ENCODE assay signal across 9 cellular contexts in the genomic region with DNA sequence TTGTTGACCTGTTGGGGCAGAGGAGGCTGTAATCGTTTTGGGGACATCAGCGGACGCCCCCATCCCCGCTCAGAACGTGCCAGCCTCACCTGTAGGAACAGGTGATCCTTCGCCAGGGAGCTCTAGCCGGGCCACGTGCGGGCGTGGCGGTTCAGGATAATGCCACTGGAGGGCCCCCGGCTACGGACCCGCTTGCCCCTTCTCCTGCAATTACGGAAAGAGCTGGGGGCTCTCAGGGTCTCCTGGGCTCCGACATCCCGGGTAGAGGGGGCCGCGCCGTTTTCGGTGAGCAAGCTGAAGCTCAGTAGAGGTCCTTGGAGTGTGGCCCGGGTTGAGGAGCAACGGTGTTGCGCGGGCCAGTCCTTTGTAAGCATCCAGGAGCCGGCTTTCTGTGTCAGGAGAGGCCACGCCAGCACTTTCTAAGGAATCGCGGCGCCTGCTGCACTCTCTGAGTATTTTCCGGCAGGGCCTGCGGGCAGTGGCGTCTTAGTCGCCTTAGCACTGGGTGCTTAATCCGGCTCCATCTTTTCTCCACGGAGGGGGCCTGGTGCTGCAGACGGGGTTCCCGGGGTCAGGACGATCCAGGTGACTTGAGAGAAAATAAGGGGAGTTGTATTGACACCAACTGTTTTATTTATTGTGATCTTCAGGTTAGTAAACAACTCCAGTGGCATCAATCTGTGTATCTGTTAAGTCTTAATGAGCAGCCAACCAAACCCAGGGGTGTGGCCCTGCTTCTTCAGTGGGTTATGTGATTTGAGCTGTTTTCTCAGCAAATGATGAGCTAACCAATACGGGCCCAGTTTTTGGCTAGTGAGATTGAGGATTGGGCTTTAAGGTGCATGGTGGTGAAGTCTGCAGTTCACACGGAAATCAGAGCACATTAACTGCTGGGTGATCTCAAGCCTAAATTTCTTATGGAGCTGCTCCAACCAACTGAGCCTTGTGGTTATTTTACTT. TPM values are rescaled to one million over a fixed set of nuclear protein-coding genes. Genes with fewer than 3 reads are reported as not detected.
A peak's percentile ranks its signal among the peaks of the same experiment; 100 is the strongest.
DNase-seq lines count a peak whose midpoint lies in the region; ATAC-seq and TF ChIP-seq lines count a peak whose summit lies in the region.
"Had no signal": no experiment of that assay in that cellular context is flagged by ENCODE, and none has a peak within 500 bp of the region (broad histone marks: within the 10 kb centered on the region; RNA-seq: fewer than 3 reads in every experiment).

No MANE protein-coding gene starts in this region.

- H3K79me2 ChIP-seq in HCT116 (ENCODE audit: insufficient read depth, low read length): peaks cover 43% of the 10 kb centered on the region

- H3K9me2 ChIP-seq in HCT116 (ENCODE audit: insufficient read depth): no peaks in the 10 kb centered on the region

- no TSS peak for BruUV-seq in HCT116 (replicated peaks; lab: Mats Ljungman, UMichigan)

- peak; percentile 28; the same call in 1 of the 2 replicates for TF ChIP-seq CTCF in BE2C (IDR thresholded peaks at IDR 0.05; ENCODE audit: low read depth, low read length)
- TF ChIP-seq CTCF in HCT116 (IDR thresholded peaks at IDR 0.05 in 2 of 3, conservative IDR thresholded peaks at IDR 0.05 in 1 of 3; ENCODE audit: borderline replicate concordance in 1 of 3, insufficient read depth in 1 of 3, low read depth in 2 of 3, low read length in 2 of 3): peak in 2 of 3 experiments; percentile 5 to 13; a peak in 1 of 6 replicates
- peak; percentile 68 for TF ChIP-seq CTCF in RWPE1 (conservative IDR thresholded peaks at IDR 0.05; ENCODE audit: low read depth)
- peak; percentile 6 to 17 (median 14) for TF ChIP-seq CTCF in right lobe of liver (IDR thresholded peaks at IDR 0.05)

- TF ChIP-seq RAD21 in HCT116 (IDR thresholded peaks at IDR 0.05; ENCODE audit: low read depth): no peak

- CTCF ChIA-PET in HCT116 (lab: Charles Lee): interaction anchor here (1.6 kb wide), 1 partner anchor 11 kb away, joined by 4 read pairs; no protein-coding TSS in a partner anchor
- CTCF ChIA-PET in RWPE1 (lab: Yijun Ruan, JAX): interaction anchor here (0.6 to 2.1 kb wide), 10 partner anchors 8 to 1787 kb away, joined by 3 to 7 read pairs (median 4); no protein-coding TSS in a partner anchor

- H4K20me1 ChIP-seq in HCT116 (ENCODE audit: insufficient read depth): no peaks in the 10 kb centered on the region

- H3K27me3 ChIP-seq in BE2C (no peaks in the 10 kb centered on the region), HCT116 (ENCODE audit: insufficient read depth, low read length) (no peaks in the 10 kb centered on the region), right lobe of liver (no peaks in the 10 kb centered on the region)

- H3K4me3 ChIP-seq in BE2C (ENCODE audit: low read depth, low read length) (peak overlapping the region; percentile 71), HCT116 (replicated peaks in 1 of 2; ENCODE audit: low read depth in 1 of 2, low read length in 2 of 2) (peak overlapping the region; percentile 50 to 65), right lobe of liver (peak overlapping the region; percentile 39 to 81 (median 46))

- H3K9me3 ChIP-seq in BE2C: no peaks in the 10 kb centered on the region
- H3K9me3 ChIP-seq in HCT116 (ENCODE audit: control insufficient read depth in 1 of 2, insufficient read depth in 1 of 2, low read depth in 1 of 2, low read length in 2 of 2): no peaks in the 10 kb centered on the region
- H3K9me3 ChIP-seq in right lobe of liver: no peaks in the 10 kb centered on the region

- H3K4me2 ChIP-seq in HCT116 (ENCODE audit: low read length): peak overlapping the region; percentile 87

- POLR2A ChIA-PET in HCT116 (lab: Charles Lee) (no interaction called here), RWPE1 (lab: Yijun Ruan, JAX; ENCODE audit: low non-redundant PET) (no interaction called here)

- RAD21 ChIA-PET in HCT116 (lab: Charles Lee; ENCODE audit: low non-redundant PET in 1 of 2, low total read pairs in 2 of 2, uncharacterized antibody in 2 of 2, unreplicated experiment in 2 of 2): interaction anchor here in 1 of 2 experiments (0.6 kb wide), 1 partner anchor 34 kb away, joined by 3 read pairs; no protein-coding TSS in a partner anchor

- WGBS in right lobe of liver (ENCODE audit: insufficient coverage, low coverage, low lambda C conversion rate, missing lambda C conversion rate): 16% methylated on average over 18 of the region's 41 CpGs

- ATAC-seq in HCT116 (no peak), right lobe of liver (no peak), GM21423 (IDR thresholded peaks at IDR 0.05; ENCODE audit: unreplicated experiment) (no peak), GM21515 (IDR thresholded peaks at IDR 0.05; ENCODE audit: unreplicated experiment) (no peak)

- H3K36me3 ChIP-seq in BE2C (no peaks in the 10 kb centered on the region), HCT116 (ENCODE audit: control insufficient read depth in 1 of 2, insufficient read depth in 2 of 2, low read length in 2 of 2) (no peaks in the 10 kb centered on the region; a peak in 1 of 4 replicates), right lobe of liver (no peaks in the 10 kb centered on the region)

- H3K9ac ChIP-seq in HCT116 (ENCODE audit: low read length): peak overlapping the region; percentile 65

- H3K27ac ChIP-seq in HCT116 (ENCODE audit: low read depth, low read length) (no peak overlapping the region), RWPE1 (peak overlapping the region; percentile 95), right lobe of liver (no peak overlapping the region), substantia nigra (ENCODE audit: low read depth, low read length, poor library complexity, severe bottlenecking) (peak overlapping the region; percentile 17)
- H3K27ac ChIP-seq: HL-60 had no signal

- H3K4me1 ChIP-seq in BE2C: no peaks in the 10 kb centered on the region
- H3K4me1 ChIP-seq in HCT116 (ENCODE audit: control insufficient read depth in 1 of 2, insufficient read depth in 2 of 2, low read length in 2 of 2): peaks cover 17 to 27% of the 10 kb centered on the region in 2 experiments; a peak in 3 of 4 replicates
- peaks cover 0 to 17% (median 4%) of the 10 kb centered on the region in 4 donors for H3K4me1 ChIP-seq in right lobe of liver

- intact Hi-C loops in HCT116 (cut with micrococcal nuclease): no loop called here
- intact Hi-C loops in right lobe of liver (cut with DNase I): loop anchor here in 1 of 2 donors (10.0 kb wide), 1 partner anchor 278 kb away; no protein-coding TSS in a partner anchor

- DNase-seq in BE2C (peak; percentile 50), HCT116 (ENCODE audit: low read depth, low spot score) (no peak), RWPE1 (ENCODE audit: low spot score) (peak; percentile 68), dermis blood vessel endothelial cell (peak; percentile 83), right lobe of liver (peak in 2 of 3 donors; percentile 31 to 49), substantia nigra (lab: John Stamatoyannopoulos, UW) (peak in 17 of 49 donors; percentile 9 to 66 (median 31))

- no peak overlapping the region for H2AFZ ChIP-seq in HCT116 (ENCODE audit: low read depth, low read length, poor library complexity, severe bottlenecking)

- TF ChIP-seq POLR2A in HCT116 (IDR thresholded peaks at IDR 0.05; ENCODE audit: borderline replicate concordance, extremely low read depth, insufficient read depth, insufficient read length) (no peak), right lobe of liver (IDR thresholded peaks at IDR 0.05) (no peak)

TF ChIP-seq in HCT116, 20 proteins besides CTCF, POLR2A, EP300 and RAD21:
- TF ChIP-seq TCF7L2 (IDR thresholded peaks at IDR 0.05; ENCODE audit: borderline replicate concordance, extremely low read depth, insufficient read depth, insufficient read length) (no peak), ZFX (IDR thresholded peaks at IDR 0.05) (no peak), ZNF274 (IDR thresholded peaks at IDR 0.05; ENCODE audit: low read depth, low read length) (no peak), POLR2AphosphoS5 (IDR thresholded peaks at IDR 0.05; ENCODE audit: low read depth, low read length) (no peak), EZH2 (IDR thresholded peaks at IDR 0.05) (no peak), FOSL1 (IDR thresholded peaks at IDR 0.05; ENCODE audit: low read depth) (no peak), SIN3A (IDR thresholded peaks at IDR 0.05; ENCODE audit: low read depth) (no peak), EGR1 (IDR thresholded peaks at IDR 0.05; ENCODE audit: low read depth) (no peak)
- TF ChIP-seq, protein P1, sequence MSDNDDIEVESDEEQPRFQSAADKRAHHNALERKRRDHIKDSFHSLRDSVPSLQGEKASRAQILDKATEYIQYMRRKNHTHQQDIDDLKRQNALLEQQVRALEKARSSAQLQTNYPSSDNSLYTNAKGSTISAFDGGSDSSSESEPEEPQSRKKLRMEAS (IDR thresholded peaks at IDR 0.05): no peak

RNA-seq across cellular contexts. Expression of gene MTCL1, which starts 1.9 kb away (rescaled TPM):
- polyA plus RNA-seq in BE2C (2012; ENCODE audit: insufficient read depth, insufficient read length, low read depth): 12.3 TPM
- total RNA-seq in HCT116 (2021; ENCODE audit: unreplicated experiment) (22.7 TPM), dermis blood vessel endothelial cell (11.7 and 16.7 TPM in 2 replicates), right lobe of liver (1 to 10 TPM; 1.4 to 7.4 (median 3.6) TPM)
- polyA plus RNA-seq in HCT116 (2012): 8.7 and 9.6 TPM in 2 replicates

Comparison
In these comparisons a context has a peak if more than half of its experiments do, and no peak if none do; other contexts are left out.
1. CTCF ChIP-seq: peak in every context shown above with its lines; median percentile 68 in RWPE1; 28 in BE2C; 14 in right lobe of liver; 9 in HCT116.
2. H3K27ac ChIP-seq: peak in RWPE1 (single experiment) and substantia nigra (single experiment); none in HCT116 (single experiment) and right lobe of liver (0 of 3).
3. Peak in every context shown above with its lines, with median percentiles within 50 percentile points of each other: H3K4me3 ChIP-seq.